25 cellular contexts compared by ENCODE assay signal in the genomic region with DNA sequence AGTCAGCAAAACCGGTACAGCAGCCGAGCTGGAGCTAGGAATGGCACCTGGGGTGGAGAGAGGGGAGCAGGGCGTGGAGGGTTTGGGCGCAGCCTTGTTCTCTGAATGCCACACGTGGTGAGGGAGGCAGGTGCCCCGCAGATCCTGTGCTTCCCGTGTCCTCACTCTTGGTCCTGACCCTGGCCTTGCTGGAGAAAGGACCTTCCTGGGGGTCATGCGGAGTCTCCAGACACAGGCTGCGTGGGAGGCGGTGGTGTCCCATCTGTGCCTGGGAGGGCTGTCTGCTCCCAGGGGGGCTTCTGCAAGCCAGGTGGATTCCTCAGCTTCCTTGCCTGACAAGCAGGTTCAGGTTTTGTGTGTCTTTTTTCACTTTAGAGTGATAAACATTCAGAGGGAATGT.
"Had no signal": no experiment of that assay in that cellular context is flagged by ENCODE, and none has a peak within 500 bp of the region (broad histone marks: within the 10 kb centered on the region; RNA-seq: fewer than 3 reads in every experiment).

No MANE protein-coding gene starts in this region.

- H3K9ac ChIP-seq: parathyroid adenoma had no signal

- H3K4me1 ChIP-seq: parathyroid adenoma, right lobe of liver, transverse colon, upper lobe of right lung, uterus had no signal

- H3K27me3 ChIP-seq: dorsolateral prefrontal cortex, gastrocnemius medialis, heart left ventricle, hepatocyte, right lobe of liver, suprapubic skin, transverse colon, upper lobe of right lung, uterus had no signal

- H3K27ac ChIP-seq: dorsolateral prefrontal cortex, gastrocnemius medialis, heart left ventricle, hepatocyte, lower lobe of right lung, neutrophil, parathyroid adenoma, right lobe of liver, suprapubic skin, transverse colon, upper lobe of right lung, uterus had no signal

- H2AFZ ChIP-seq: hepatocyte, parathyroid adenoma had no signal

- H3K36me3 ChIP-seq: heart left ventricle, lower lobe of right lung, neutrophil, right lobe of liver, suprapubic skin, transverse colon, upper lobe of right lung, uterus had no signal

- H3K9me3 ChIP-seq: gastrocnemius medialis, heart left ventricle, lower lobe of right lung, neutrophil, right lobe of liver, suprapubic skin, transverse colon, upper lobe of right lung, uterus had no signal

- H3K4me3 ChIP-seq: dorsolateral prefrontal cortex, gastrocnemius medialis, heart left ventricle, hepatocyte, lower lobe of right lung, right lobe of liver, suprapubic skin, transverse colon, upper lobe of right lung, uterus had no signal

- H3K4me2 ChIP-seq: hepatocyte had no signal

- ATAC-seq: gastrocnemius medialis; heart left ventricle; left lobe of liver; lower lobe of right lung; naive thymus-derived CD4-positive, alpha-beta T cell; right lobe of liver; stimulated activated naive B cell treated with anti-CD40 and anti-IgM and Interleukin-4, amounts not matched to agents 10 μg/mL and 1 μg/mL and 100 μg/mL, for 72 hours; stimulated activated naive CD8-positive, alpha-beta T cell treated with anti-CD3 and anti-CD28 coated beads, Interleukin-15, amount 100 ng/mL, for 72 hours; upper lobe of right lung had no signal

- FAIRE-seq: colon, islet of Langerhans, small intestine had no signal

- DNase-seq: central memory CD4-positive, alpha-beta T cell; dorsolateral prefrontal cortex; effector CD4-positive, alpha-beta T cell; foreskin fibroblast; gastrocnemius medialis; heart left ventricle; midbrain; naive thymus-derived CD4-positive, alpha-beta T cell; small intestine; stimulated activated CD4-positive, alpha-beta T cell treated with anti-CD3 and anti-CD28 coated beads, Interleukin-15, amount 100 ng/mL, for 24 hours; stimulated activated CD4-positive, alpha-beta T cell treated with anti-CD3 and anti-CD28 coated beads, Interleukin-2, amount 100 ng/mL, for 48 hours; stimulated activated naive B cell treated with anti-CD40 and anti-IgM and Interleukin-4, amounts not matched to agents 10 μg/mL and 1 μg/mL and 100 μg/mL, for 72 hours; stimulated activated naive CD8-positive, alpha-beta T cell treated with anti-CD3 and anti-CD28 coated beads, Interleukin-15, amount 100 ng/mL, for 72 hours; transverse colon; upper lobe of right lung; uterus had no signal
